12 cellular contexts compared by ENCODE assay signal in genomic region chr4:48247142-48247877, GRCh38. TPM values are rescaled to one million over a fixed set of nuclear protein-coding genes. Genes with fewer than 3 reads are reported as not detected.
DNase-seq lines count a peak whose midpoint lies in the region; ATAC-seq, FAIRE-seq and TF ChIP-seq lines count a peak whose summit lies in the region.
"Had no signal": no experiment of that assay in that cellular context is flagged by ENCODE, and none has a peak within 500 bp of the region (broad histone marks: within the 10 kb centered on the region; RNA-seq: fewer than 3 reads in every experiment).

No MANE protein-coding gene starts in this region.

- no peak for TF ChIP-seq EP300 in sigmoid colon (IDR thresholded peaks at IDR 0.05)

- ATAC-seq in GM21526 (IDR thresholded peaks at IDR 0.05; ENCODE audit: low FRiP score, unreplicated experiment) (peak; percentile 51), HG03457 (IDR thresholded peaks at IDR 0.05; ENCODE audit: unreplicated experiment) (peak; percentile 50), HG02852 (IDR thresholded peaks at IDR 0.05; ENCODE audit: unreplicated experiment) (no peak)

- no peak overlapping the region for H3K4me3 ChIP-seq in astrocyte (ENCODE audit: insufficient read depth, low read depth, low read length)
- no peak overlapping the region for H3K4me3 ChIP-seq in sigmoid colon
- H3K4me3 ChIP-seq: SK-N-MC had no signal

- 79 to 90% methylated on average over 7 of the region's 7 CpGs for WGBS in sigmoid colon, 2 donors

- peak overlapping the region; percentile 29 for H3K27ac Mint-ChIP-seq in astrocyte (ENCODE audit: unreplicated experiment)

- intact Hi-C loops in sigmoid colon (cut with DNase I), result no loop called here

- H3K9me3 Mint-ChIP-seq in astrocyte (ENCODE audit: unreplicated experiment), result no peaks in the 10 kb centered on the region
- H3K9me3 Mint-ChIP-seq: neural crest cell had no signal

- FAIRE-seq in astrocyte (lab: Jason Lieb, UNC), result no peak
- FAIRE-seq: frontal cortex had no signal

- DNase-seq in EH (ENCODE audit: low read depth), result peak; percentile 40
- DNase-seq in astrocyte (ENCODE audit: low read depth), result peak; percentile 54
- no peak for DNase-seq in NCI-H146 treated with DMSO at 0.1 percent for 48 hours (lab: John Stamatoyannopoulos, UW; ENCODE audit: unreplicated experiment)
- DNase-seq in sigmoid colon, result no peak
- DNase-seq in DMS 273 treated with DMSO at 0.1 percent for 48 hours (lab: John Stamatoyannopoulos, UW), result no peak
- DNase-seq: activated naive CD4-positive, alpha-beta T cell treated with Interleukin-2 at 50 U/mL for 16 hours had no signal

- no peaks in the 10 kb centered on the region for H3K36me3 Mint-ChIP-seq in astrocyte (ENCODE audit: low read depth, unreplicated experiment)

- TF ChIP-seq POLR2A in sigmoid colon (IDR thresholded peaks at IDR 0.05), result no peak

- H3K27ac ChIP-seq in astrocyte (ENCODE audit: low read depth, low read length) (no peak overlapping the region), sigmoid colon (no peak overlapping the region)
- H3K27ac ChIP-seq: SK-N-MC had no signal

- H3K4me2 ChIP-seq in astrocyte (ENCODE audit: low read length), result no peak overlapping the region

- no peaks in the 10 kb centered on the region for H3K4me1 Mint-ChIP-seq in astrocyte (ENCODE audit: low read depth, unreplicated experiment)
- H3K4me1 Mint-ChIP-seq: neural crest cell had no signal

- no peaks in the 10 kb centered on the region for H4K20me1 ChIP-seq in astrocyte (ENCODE audit: insufficient read depth, low read length)

- no peaks in the 10 kb centered on the region for H3K27me3 Mint-ChIP-seq in astrocyte (ENCODE audit: low read depth, unreplicated experiment)

- H3K79me2 ChIP-seq in astrocyte (ENCODE audit: insufficient read depth, low read length), result no peaks in the 10 kb centered on the region

- H3K9ac ChIP-seq in astrocyte (ENCODE audit: low read length), result no peak overlapping the region

- no peaks in the 10 kb centered on the region for H3K9me3 ChIP-seq in astrocyte (ENCODE audit: insufficient read depth, low read depth, low read length)
- no peaks in the 10 kb centered on the region for H3K9me3 ChIP-seq in sigmoid colon

- TF ChIP-seq CTCF in astrocyte (IDR thresholded peaks at IDR 0.05; ENCODE audit: insufficient read depth, low read depth, low read length), result no peak
- TF ChIP-seq CTCF in sigmoid colon (IDR thresholded peaks at IDR 0.05), result no peak

- H3K36me3 ChIP-seq in astrocyte (ENCODE audit: insufficient read depth, low read length) (no peaks in the 10 kb centered on the region), sigmoid colon (no peaks in the 10 kb centered on the region)

- H3K4me1 ChIP-seq in astrocyte (ENCODE audit: insufficient read depth, low read length), result no peaks in the 10 kb centered on the region
- H3K4me1 ChIP-seq in sigmoid colon, result peaks cover 0 to 6% (median 0%) of the 10 kb centered on the region in 4 donors

- no peak overlapping the region for H2AFZ ChIP-seq in astrocyte (ENCODE audit: low read depth, low read length)

- H3K4me3 Mint-ChIP-seq in astrocyte (ENCODE audit: unreplicated experiment), result no peak overlapping the region
- H3K4me3 Mint-ChIP-seq: neural crest cell had no signal

- H3K27me3 ChIP-seq in astrocyte (ENCODE audit: insufficient read depth, low read length) (no peaks in the 10 kb centered on the region), sigmoid colon (no peaks in the 10 kb centered on the region)

RNA-seq across cellular contexts. Expression of gene TEC, which starts 22.3 kb away (rescaled TPM):
- total RNA-seq in astrocyte (0.61 and 0.91 TPM in 2 replicates), sigmoid colon (1 to 10 TPM; 1.1 to 5.3 (median 1.7) TPM)
- 1 to 10 TPM; 1.2 to 2.5 (median 2.0) TPM for polyA plus RNA-seq in sigmoid colon

Comparison
In these comparisons a context has a peak if more than half of its experiments do, and no peak if none do; other contexts are left out.
1. DNase-seq: peak in EH (single experiment) and astrocyte (single experiment); none in NCI-H146 treated with DMSO at 0.1 percent for 48 hours (single experiment), sigmoid colon (single experiment) and DMS 273 treated with DMSO at 0.1 percent for 48 hours (single experiment).